In the genomic region with DNA sequence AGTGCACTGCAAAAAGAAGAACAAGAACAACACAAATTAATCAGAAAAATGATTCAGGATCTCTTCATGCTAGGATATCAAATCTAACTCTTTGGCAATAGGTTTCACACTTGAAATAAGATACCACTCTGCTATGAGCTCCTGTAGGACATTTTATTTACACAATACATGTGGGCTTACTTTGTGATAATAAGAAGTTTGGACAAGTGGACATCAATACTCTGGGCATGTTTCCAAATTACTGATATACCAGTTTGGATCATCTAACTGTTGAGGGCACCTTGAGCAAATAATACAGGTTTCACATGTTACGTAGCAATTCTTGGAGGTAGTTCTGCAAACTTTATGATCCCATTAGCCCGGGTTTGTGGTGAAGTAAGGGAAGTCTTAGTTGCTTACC, we compare ENCODE assay signal across 27 cellular contexts.
DNase-seq lines count a peak whose midpoint lies in the region; ATAC-seq lines count a peak whose summit lies in the region.
"Had no signal": no experiment of that assay in that cellular context is flagged by ENCODE, and none has a peak within 500 bp of the region (broad histone marks: within the 10 kb centered on the region; RNA-seq: fewer than 3 reads in every experiment).

No MANE protein-coding gene starts in this region.

- ATAC-seq in GM21825 (IDR thresholded peaks at IDR 0.05; ENCODE audit: unreplicated experiment), result no peak
- ATAC-seq in HG02938 (IDR thresholded peaks at IDR 0.05; ENCODE audit: unreplicated experiment), result no peak
- ATAC-seq: activated CD8-positive, alpha-beta T cell treated with anti-CD3 and anti-CD28 coated beads for 36 hours; foreskin keratinocyte had no signal

- peak in 2 of 3 experiments; percentile 52 to 54 for DNase-seq in NCI-H1417 (lab: John Stamatoyannopoulos, UW)
- no peak for DNase-seq in NCI-H1417 treated with DMSO at 0.1 percent for 48 hours (lab: John Stamatoyannopoulos, UW)
- peak; percentile 38 for DNase-seq in NCI-H146 (lab: John Stamatoyannopoulos, UW)
- peak; percentile 85 for DNase-seq in NCI-H345 treated with DMSO at 0.1 percent for 48 hours (lab: John Stamatoyannopoulos, UW; ENCODE audit: unreplicated experiment)
- peak; percentile 11 for DNase-seq in adipocyte (ENCODE audit: low read depth)
- DNase-seq in activated naive CD4-positive, alpha-beta T cell treated with Interleukin-2 at 50 U/mL for 16 hours, result no peak
- DNase-seq: 8988T; activated CD4-positive, CD25-positive, alpha-beta regulatory T cell treated with anti-CD3 and anti-CD28 coated beads, Interleukin-2, amount 50 U/mL, for 72 hours; activated CD8-positive, alpha-beta T cell treated with anti-CD3 and anti-CD28 coated beads for 36 hours; activated effector memory CD4-positive, alpha-beta T cell treated with Interleukin-2 at 50 U/mL for 16 hours; activated naive CD8-positive, alpha-beta T cell treated with anti-CD3 and anti-CD28 coated beads, Interleukin-2, amount 10 ng/mL, durations not matched to agents 7 days and 5 days; caudate nucleus; CD4-positive, alpha-beta T cell; foreskin keratinocyte; mammary epithelial cell; NCI-H187 treated with DMSO at 0.1 percent for 48 hours; NCI-H524; nephron progenitor cell; pancreas; stimulated activated CD4-positive, alpha-beta T cell treated with anti-CD3 and anti-CD28 coated beads, Interleukin-1b, Interleukin-23, amount 100 ng/mL, for 48 hours; T-helper 1 cell; tibial artery had no signal

- no peaks in the 10 kb centered on the region for H3K36me3 ChIP-seq in adipocyte (ENCODE audit: control insufficient read depth, insufficient read depth, low read length, severe bottlenecking)
- H3K36me3 ChIP-seq: esophagus muscularis mucosa, pancreas, SJSA1, tibial artery had no signal

- no peak overlapping the region for H3K9ac ChIP-seq in adipocyte (ENCODE audit: low read length)

- peaks cover 12% of the 10 kb centered on the region for H3K4me1 ChIP-seq in adipocyte (ENCODE audit: control insufficient read depth, insufficient read depth, low read length)
- H3K4me1 ChIP-seq: foreskin keratinocyte, SJSA1 had no signal

- no peaks in the 10 kb centered on the region for H3K9me3 ChIP-seq in adipocyte (ENCODE audit: control insufficient read depth, low read length)
- H3K9me3 ChIP-seq: esophagus muscularis mucosa, pancreas, SJSA1, tibial artery had no signal

- H3K4me3 ChIP-seq in adipocyte (ENCODE audit: low read length), result no peak overlapping the region
- H3K4me3 ChIP-seq: esophagus muscularis mucosa, pancreas, SJSA1, smooth muscle cell, tibial artery had no signal

- H3K27me3 ChIP-seq in adipocyte (replicated peaks; ENCODE audit: control insufficient read depth, insufficient read depth, low read length), result no peaks in the 10 kb centered on the region
- H3K27me3 ChIP-seq: pancreas, tibial artery had no signal

Comparison
In these comparisons a context has a peak if more than half of its experiments do, and no peak if none do; other contexts are left out.
1. DNase-seq: peak in NCI-H1417 (2 of 3), NCI-H146 (single experiment), NCI-H345 treated with DMSO at 0.1 percent for 48 hours (single experiment) and adipocyte (single experiment); none in NCI-H1417 treated with DMSO at 0.1 percent for 48 hours (single experiment) and activated naive CD4-positive, alpha-beta T cell treated with Interleukin-2 at 50 U/mL for 16 hours (single experiment).